ENCODE assay signal across 8 cellular contexts in the genomic region with DNA sequence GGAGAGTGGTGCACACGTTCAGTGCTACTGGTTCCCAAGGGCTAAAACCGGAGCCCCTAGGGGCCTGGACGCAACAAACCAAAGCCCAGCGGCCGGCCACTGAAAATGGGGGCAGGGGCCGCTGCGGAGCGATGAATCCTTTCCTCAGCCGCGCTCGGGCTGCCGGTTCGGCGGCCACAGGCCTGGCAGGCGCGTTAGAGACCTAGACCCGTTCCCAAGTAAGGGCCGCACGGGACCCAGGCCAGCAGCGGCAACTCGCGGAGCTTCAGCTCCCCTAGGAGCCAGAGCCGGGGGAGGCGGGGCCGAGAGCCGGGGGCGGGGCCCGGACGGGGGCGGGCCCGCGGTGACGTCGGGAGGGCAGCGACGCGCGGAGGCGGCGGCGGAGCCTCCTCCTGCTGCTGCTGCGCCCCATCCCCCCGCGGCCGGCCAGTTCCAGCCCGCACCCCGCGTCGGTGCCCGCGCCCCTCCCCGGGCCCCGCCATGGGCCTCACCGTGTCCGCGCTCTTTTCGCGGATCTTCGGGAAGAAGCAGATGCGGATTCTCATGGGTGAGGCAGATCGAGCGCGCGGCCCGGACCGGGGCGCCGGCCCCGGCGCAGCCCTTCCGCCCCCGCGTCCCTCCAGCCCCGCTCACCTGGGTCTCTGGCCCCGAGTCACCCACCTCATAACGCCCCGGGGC. TPM values are rescaled to one million over a fixed set of nuclear protein-coding genes. Genes with fewer than 3 reads are reported as not detected.
DNase-seq lines count a peak whose midpoint lies in the region; ATAC-seq and TF ChIP-seq lines count a peak whose summit lies in the region.

A gene (plus strand): TSS at position 393 of the 678 bp plus-strand sequence. CDS start 88 bp downstream, at position 481.

- intact Hi-C loops in adrenal gland (cut with DNase I): no loop called here
- intact Hi-C loops in heart right ventricle (cut with DNase I): loop anchor here (2.0 to 10.0 kb wide), 5 partner anchors 63 to 627 kb away; a partner anchor contains a TSS
- intact Hi-C loops in upper lobe of right lung (cut with DNase I): no loop called here

- peak within 1 kb of the TSS; percentile 92 for H3K4me3 Mint-ChIP-seq in progenitor cell of endocrine pancreas (ENCODE audit: low read depth)

- no peaks in the 10 kb centered on the region for H3K9me3 ChIP-seq in adrenal gland (replicated peaks in 1 of 3)
- H3K9me3 ChIP-seq in heart right ventricle: no peaks in the 10 kb centered on the region
- H3K9me3 ChIP-seq in upper lobe of right lung: no peaks in the 10 kb centered on the region

- peak; percentile 82 for ATAC-seq in HG02642 (IDR thresholded peaks at IDR 0.05; ENCODE audit: poor library complexity, unreplicated experiment)
- ATAC-seq in heart right ventricle: peak; percentile 89 to 96 (median 92)
- ATAC-seq in upper lobe of right lung: peak; percentile 94

- peak within 1 kb of the TSS; percentile 99 for H3K27ac Mint-ChIP-seq in progenitor cell of endocrine pancreas

- no peaks in the 10 kb centered on the region for H3K27me3 Mint-ChIP-seq in progenitor cell of endocrine pancreas

- peak within 1 kb of the TSS; percentile 88 for H3K4me3 ChIP-seq in GM12875 (ENCODE audit: low read depth, low read length)
- H3K4me3 ChIP-seq in adrenal gland: peak within 1 kb of the TSS; percentile 71 to 97 (median 86)
- peak within 1 kb of the TSS; percentile 73 to 100 (median 90) for H3K4me3 ChIP-seq in heart right ventricle
- H3K4me3 ChIP-seq in upper lobe of right lung: peak within 1 kb of the TSS; percentile 100

- H3K4me1 Mint-ChIP-seq in progenitor cell of endocrine pancreas (ENCODE audit: low read depth): peaks cover 20% of the 10 kb centered on the region

- peak within 1 kb of the TSS in 4 of 5 donors; percentile 63 to 90 (median 84) for H3K27ac ChIP-seq in adrenal gland
- H3K27ac ChIP-seq in heart right ventricle: peak within 1 kb of the TSS; percentile 52 to 97 (median 90)
- H3K27ac ChIP-seq in upper lobe of right lung: peak within 1 kb of the TSS; percentile 90

- DNase-seq in NCI-H128 (lab: John Stamatoyannopoulos, UW; ENCODE audit: unreplicated experiment): peak; percentile 55
- DNase-seq in T-helper 1 cell: peak; percentile 79 to 88 (median 82)
- peak; percentile 85 to 94 (median 89) for DNase-seq in adrenal gland
- DNase-seq in heart right ventricle: peak; percentile 88 to 93
- peak; percentile 90 for DNase-seq in progenitor cell of endocrine pancreas (ENCODE audit: low spot score, unreplicated experiment)
- peak; percentile 95 for DNase-seq in upper lobe of right lung

- H3K4me1 ChIP-seq in adrenal gland (replicated peaks in 1 of 2) (peaks cover 28 to 34% of the 10 kb centered on the region in 2 donors), heart right ventricle (peaks cover 14 to 52% (median 44%) of the 10 kb centered on the region in 9 donors), upper lobe of right lung (peaks cover 41% of the 10 kb centered on the region)

- H3K36me3 ChIP-seq in adrenal gland (replicated peaks in 1 of 2) (peaks cover 0 to 21% of the 10 kb centered on the region in 2 donors), heart right ventricle (peaks cover 0 to 36% (median 18%) of the 10 kb centered on the region in 9 donors), upper lobe of right lung (peaks cover 26% of the 10 kb centered on the region)

- WGBS in adrenal gland, 4 donors: 0 to 6% (median 1%) methylated on average over 11 to 77 of the region's 77 CpGs; no CpG with 5 or more reads in 1 of the 4 donors
- WGBS in heart right ventricle, 2 donors: 0% methylated on average over 57 to 77 of the region's 77 CpGs

- peak; percentile 41 to 78 for TF ChIP-seq POLR2A in adrenal gland (IDR thresholded peaks at IDR 0.05)

- H3K9me3 Mint-ChIP-seq in progenitor cell of endocrine pancreas (ENCODE audit: low read depth): no peaks in the 10 kb centered on the region

- H3K36me3 Mint-ChIP-seq in progenitor cell of endocrine pancreas (ENCODE audit: insufficient read depth): peaks cover 18% of the 10 kb centered on the region

- no peaks in the 10 kb centered on the region for H3K27me3 ChIP-seq in adrenal gland
- no peaks in the 10 kb centered on the region for H3K27me3 ChIP-seq in heart right ventricle
- no peaks in the 10 kb centered on the region for H3K27me3 ChIP-seq in upper lobe of right lung

- TF ChIP-seq CTCF in GM12875 (IDR thresholded peaks at IDR 0.05; ENCODE audit: borderline replicate concordance, insufficient read depth, low read depth, low read length) (no peak), adrenal gland (IDR thresholded peaks at IDR 0.05) (peak in 2 of 6 experiments; percentile 9), heart right ventricle (IDR thresholded peaks at IDR 0.05) (peak in 2 of 9 donors; percentile 7 to 17), progenitor cell of endocrine pancreas (IDR thresholded peaks at IDR 0.05; ENCODE audit: unreplicated experiment) (no peak), upper lobe of right lung (IDR thresholded peaks at IDR 0.05) (no peak)

RNA-seq across cellular contexts. Expression of the gene that starts here (rescaled TPM):
- total RNA-seq in adrenal gland: 100 to 1,000 TPM in 7 of 8 donors, 10 to 100 TPM in 1; 88.7 to 175 (median 115) TPM
- 100 to 1,000 TPM; 112 to 259 (median 154) TPM for polyA plus RNA-seq in adrenal gland
- total RNA-seq in heart right ventricle: 100 to 1,000 TPM in 2 of 10 donors, 10 to 100 TPM in 8; 84.8 to 107 (median 90.9) TPM
- polyA plus RNA-seq in heart right ventricle: 100 to 1,000 TPM; 132 to 185 TPM
- 240 and 255 TPM in 2 replicates for total RNA-seq in progenitor cell of endocrine pancreas
- 92.9 TPM for total RNA-seq in upper lobe of right lung

Comparison
In these comparisons a context has a peak if more than half of its experiments do, and no peak if none do; other contexts are left out.
1. Peak in every context shown above with its lines: DNase-seq, ATAC-seq, H3K4me3 ChIP-seq and H3K27ac ChIP-seq.
2. intact Hi-C loops: an anchor here in heart right ventricle (2.0 to 10.0 kb wide); none called in adrenal gland and upper lobe of right lung.